Comparison of ENCODE assay signal across 1 cellular context in genomic region chr1:89065077-89065868, GRCh38.
A peak's percentile ranks its signal among the peaks of the same experiment; 100 is the strongest.
TF ChIP-seq lines count a peak whose summit lies in the region.

Gene GBP1, minus strand, starts transcription at chr1:89065208. Its CDS starts 1,974 bp downstream, at chr1:89063234.

TF ChIP-seq in liver, 16 proteins besides CTCF, POLR2A, EP300 and RAD21 (continued from another document):
- TF ChIP-seq RXRA (IDR thresholded peaks at IDR 0.05) (peak in 1 of 2 donors; percentile 18), YY1 (IDR thresholded peaks at IDR 0.05) (peak; percentile 63), SP1 (IDR thresholded peaks at IDR 0.05) (peak; percentile 61)
